2 cellular contexts compared by ENCODE assay signal in the genomic region with DNA sequence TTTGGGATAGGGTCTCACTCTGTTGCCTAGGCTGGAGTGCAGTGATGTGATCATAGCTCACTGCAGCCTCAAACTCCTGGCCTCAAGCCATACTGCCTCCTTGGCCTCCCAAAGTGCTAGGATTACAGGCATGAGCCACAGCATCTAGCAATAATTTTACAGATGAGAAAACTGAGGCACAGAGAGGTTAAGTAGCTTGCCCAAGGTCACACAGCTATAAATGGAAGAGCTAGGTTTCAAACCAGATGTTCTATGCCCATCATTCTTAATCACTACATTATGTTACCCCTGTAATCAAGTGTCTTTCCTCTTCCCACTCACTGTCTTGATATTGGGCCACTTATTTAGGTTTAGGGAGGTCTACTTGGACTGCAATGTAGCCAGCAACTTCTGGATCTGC.
TF ChIP-seq lines count a peak whose summit lies in the region.

No MANE protein-coding gene starts in this region.

TF ChIP-seq in HEK293, 187 proteins besides CTCF, POLR2A, EP300 and RAD21:
- TF ChIP-seq ZNF768 (tag by site-specific recombination; IDR thresholded peaks at IDR 0.05) (0 out of 2 replicates have a peak, but pooled peaks have one; percentile 29), SCRT2 (tag by site-specific recombination; IDR thresholded peaks at IDR 0.05) (no peak)

TF ChIP-seq in H1, 55 proteins besides CTCF, POLR2A, EP300 and RAD21:
- no peak for TF ChIP-seq SIN3A (conservative IDR thresholded peaks at IDR 0.05 in 1 of 2, IDR thresholded peaks at IDR 0.05 in 1 of 2; ENCODE audit: low read depth in 1 of 2, low read length in 2 of 2)
- no peak for TF ChIP-seq KDM4A (IDR thresholded peaks at IDR 0.05; ENCODE audit: low read depth, low read length, severe bottlenecking)
- TF ChIP-seq CTBP2 (IDR thresholded peaks at IDR 0.05; ENCODE audit: borderline replicate concordance, insufficient read depth, insufficient read length, low read length), result no peak
- TF ChIP-seq CREB1 (IDR thresholded peaks at IDR 0.05), result no peak
- TF ChIP-seq SIRT6 (IDR thresholded peaks at IDR 0.05; ENCODE audit: low read length), result no peak
- TF ChIP-seq TEAD4 (IDR thresholded peaks at IDR 0.05; ENCODE audit: low read depth, low read length), result no peak
- TF ChIP-seq SAP30 (IDR thresholded peaks at IDR 0.05; ENCODE audit: insufficient read depth, insufficient replicate concordance, low read length), result no peak
- TF ChIP-seq RFX5 (IDR thresholded peaks at IDR 0.05; ENCODE audit: borderline replicate concordance, low read depth, low read length), result no peak
- TF ChIP-seq BRCA1 (IDR thresholded peaks at IDR 0.05; ENCODE audit: low read depth, low read length), result no peak
- TF ChIP-seq POLR2AphosphoS5 (IDR thresholded peaks at IDR 0.05; ENCODE audit: low read depth, low read length), result no peak
- TF ChIP-seq, protein P1, sequence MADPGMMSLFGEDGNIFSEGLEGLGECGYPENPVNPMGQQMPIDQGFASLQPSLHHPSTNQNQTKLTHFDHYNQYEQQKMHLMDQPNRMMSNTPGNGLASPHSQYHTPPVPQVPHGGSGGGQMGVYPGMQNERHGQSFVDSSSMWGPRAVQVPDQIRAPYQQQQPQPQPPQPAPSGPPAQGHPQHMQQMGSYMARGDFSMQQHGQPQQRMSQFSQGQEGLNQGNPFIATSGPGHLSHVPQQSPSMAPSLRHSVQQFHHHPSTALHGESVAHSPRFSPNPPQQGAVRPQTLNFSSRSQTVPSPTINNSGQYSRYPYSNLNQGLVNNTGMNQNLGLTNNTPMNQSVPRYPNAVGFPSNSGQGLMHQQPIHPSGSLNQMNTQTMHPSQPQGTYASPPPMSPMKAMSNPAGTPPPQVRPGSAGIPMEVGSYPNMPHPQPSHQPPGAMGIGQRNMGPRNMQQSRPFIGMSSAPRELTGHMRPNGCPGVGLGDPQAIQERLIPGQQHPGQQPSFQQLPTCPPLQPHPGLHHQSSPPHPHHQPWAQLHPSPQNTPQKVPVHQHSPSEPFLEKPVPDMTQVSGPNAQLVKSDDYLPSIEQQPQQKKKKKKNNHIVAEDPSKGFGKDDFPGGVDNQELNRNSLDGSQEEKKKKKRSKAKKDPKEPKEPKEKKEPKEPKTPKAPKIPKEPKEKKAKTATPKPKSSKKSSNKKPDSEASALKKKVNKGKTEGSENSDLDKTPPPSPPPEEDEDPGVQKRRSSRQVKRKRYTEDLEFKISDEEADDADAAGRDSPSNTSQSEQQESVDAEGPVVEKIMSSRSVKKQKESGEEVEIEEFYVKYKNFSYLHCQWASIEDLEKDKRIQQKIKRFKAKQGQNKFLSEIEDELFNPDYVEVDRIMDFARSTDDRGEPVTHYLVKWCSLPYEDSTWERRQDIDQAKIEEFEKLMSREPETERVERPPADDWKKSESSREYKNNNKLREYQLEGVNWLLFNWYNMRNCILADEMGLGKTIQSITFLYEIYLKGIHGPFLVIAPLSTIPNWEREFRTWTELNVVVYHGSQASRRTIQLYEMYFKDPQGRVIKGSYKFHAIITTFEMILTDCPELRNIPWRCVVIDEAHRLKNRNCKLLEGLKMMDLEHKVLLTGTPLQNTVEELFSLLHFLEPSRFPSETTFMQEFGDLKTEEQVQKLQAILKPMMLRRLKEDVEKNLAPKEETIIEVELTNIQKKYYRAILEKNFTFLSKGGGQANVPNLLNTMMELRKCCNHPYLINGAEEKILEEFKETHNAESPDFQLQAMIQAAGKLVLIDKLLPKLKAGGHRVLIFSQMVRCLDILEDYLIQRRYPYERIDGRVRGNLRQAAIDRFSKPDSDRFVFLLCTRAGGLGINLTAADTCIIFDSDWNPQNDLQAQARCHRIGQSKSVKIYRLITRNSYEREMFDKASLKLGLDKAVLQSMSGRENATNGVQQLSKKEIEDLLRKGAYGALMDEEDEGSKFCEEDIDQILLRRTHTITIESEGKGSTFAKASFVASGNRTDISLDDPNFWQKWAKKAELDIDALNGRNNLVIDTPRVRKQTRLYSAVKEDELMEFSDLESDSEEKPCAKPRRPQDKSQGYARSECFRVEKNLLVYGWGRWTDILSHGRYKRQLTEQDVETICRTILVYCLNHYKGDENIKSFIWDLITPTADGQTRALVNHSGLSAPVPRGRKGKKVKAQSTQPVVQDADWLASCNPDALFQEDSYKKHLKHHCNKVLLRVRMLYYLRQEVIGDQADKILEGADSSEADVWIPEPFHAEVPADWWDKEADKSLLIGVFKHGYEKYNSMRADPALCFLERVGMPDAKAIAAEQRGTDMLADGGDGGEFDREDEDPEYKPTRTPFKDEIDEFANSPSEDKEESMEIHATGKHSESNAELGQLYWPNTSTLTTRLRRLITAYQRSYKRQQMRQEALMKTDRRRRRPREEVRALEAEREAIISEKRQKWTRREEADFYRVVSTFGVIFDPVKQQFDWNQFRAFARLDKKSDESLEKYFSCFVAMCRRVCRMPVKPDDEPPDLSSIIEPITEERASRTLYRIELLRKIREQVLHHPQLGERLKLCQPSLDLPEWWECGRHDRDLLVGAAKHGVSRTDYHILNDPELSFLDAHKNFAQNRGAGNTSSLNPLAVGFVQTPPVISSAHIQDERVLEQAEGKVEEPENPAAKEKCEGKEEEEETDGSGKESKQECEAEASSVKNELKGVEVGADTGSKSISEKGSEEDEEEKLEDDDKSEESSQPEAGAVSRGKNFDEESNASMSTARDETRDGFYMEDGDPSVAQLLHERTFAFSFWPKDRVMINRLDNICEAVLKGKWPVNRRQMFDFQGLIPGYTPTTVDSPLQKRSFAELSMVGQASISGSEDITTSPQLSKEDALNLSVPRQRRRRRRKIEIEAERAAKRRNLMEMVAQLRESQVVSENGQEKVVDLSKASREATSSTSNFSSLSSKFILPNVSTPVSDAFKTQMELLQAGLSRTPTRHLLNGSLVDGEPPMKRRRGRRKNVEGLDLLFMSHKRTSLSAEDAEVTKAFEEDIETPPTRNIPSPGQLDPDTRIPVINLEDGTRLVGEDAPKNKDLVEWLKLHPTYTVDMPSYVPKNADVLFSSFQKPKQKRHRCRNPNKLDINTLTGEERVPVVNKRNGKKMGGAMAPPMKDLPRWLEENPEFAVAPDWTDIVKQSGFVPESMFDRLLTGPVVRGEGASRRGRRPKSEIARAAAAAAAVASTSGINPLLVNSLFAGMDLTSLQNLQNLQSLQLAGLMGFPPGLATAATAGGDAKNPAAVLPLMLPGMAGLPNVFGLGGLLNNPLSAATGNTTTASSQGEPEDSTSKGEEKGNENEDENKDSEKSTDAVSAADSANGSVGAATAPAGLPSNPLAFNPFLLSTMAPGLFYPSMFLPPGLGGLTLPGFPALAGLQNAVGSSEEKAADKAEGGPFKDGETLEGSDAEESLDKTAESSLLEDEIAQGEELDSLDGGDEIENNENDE (IDR thresholded peaks at IDR 0.05; ENCODE audit: insufficient replicate concordance, low read length), result no peak
- no peak for TF ChIP-seq TAF7 (optimal IDR thresholded peaks at IDR 0.05; ENCODE audit: borderline replicate concordance, low read depth, low read length)
- no peak for TF ChIP-seq TCF12 (IDR thresholded peaks at IDR 0.05; ENCODE audit: low read depth, low read length)
- no peak for TF ChIP-seq EZH2 (IDR thresholded peaks at IDR 0.05; ENCODE audit: low read depth, low read length, severe bottlenecking)
- TF ChIP-seq, protein P2, sequence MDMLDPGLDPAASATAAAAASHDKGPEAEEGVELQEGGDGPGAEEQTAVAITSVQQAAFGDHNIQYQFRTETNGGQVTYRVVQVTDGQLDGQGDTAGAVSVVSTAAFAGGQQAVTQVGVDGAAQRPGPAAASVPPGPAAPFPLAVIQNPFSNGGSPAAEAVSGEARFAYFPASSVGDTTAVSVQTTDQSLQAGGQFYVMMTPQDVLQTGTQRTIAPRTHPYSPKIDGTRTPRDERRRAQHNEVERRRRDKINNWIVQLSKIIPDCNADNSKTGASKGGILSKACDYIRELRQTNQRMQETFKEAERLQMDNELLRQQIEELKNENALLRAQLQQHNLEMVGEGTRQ (IDR thresholded peaks at IDR 0.05; ENCODE audit: low read length), result no peak
- TF ChIP-seq, protein P3, sequence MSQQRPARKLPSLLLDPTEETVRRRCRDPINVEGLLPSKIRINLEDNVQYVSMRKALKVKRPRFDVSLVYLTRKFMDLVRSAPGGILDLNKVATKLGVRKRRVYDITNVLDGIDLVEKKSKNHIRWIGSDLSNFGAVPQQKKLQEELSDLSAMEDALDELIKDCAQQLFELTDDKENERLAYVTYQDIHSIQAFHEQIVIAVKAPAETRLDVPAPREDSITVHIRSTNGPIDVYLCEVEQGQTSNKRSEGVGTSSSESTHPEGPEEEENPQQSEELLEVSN (IDR thresholded peaks at IDR 0.05), result no peak
- TF ChIP-seq KDM5A (IDR thresholded peaks at IDR 0.05; ENCODE audit: low read length), result no peak
